8 cellular contexts compared by ENCODE assay signal in genomic region chr15:43791993-43792760, GRCh38. TPM values are rescaled to one million over a fixed set of nuclear protein-coding genes. Genes with fewer than 3 reads are reported as not detected.
DNase-seq lines count a peak whose midpoint lies in the region; ATAC-seq and TF ChIP-seq lines count a peak whose summit lies in the region.

Gene SERF2 (plus strand): TSS chr15:43792320. CDS start chr15:43792377, 57 bp downstream.

- peaks cover 3 to 18% (median 12%) of the 10 kb centered on the region in 4 donors for H3K4me1 ChIP-seq in liver (ENCODE audit: control insufficient read depth in 4 of 4, insufficient read depth in 4 of 4, low read length in 3 of 4)

- peak; percentile 100 for DNase-seq in NCI-H82 (lab: John Stamatoyannopoulos, UW)
- DNase-seq in activated CD4-positive, alpha-beta T cell treated with anti-CD3 and anti-CD28 coated beads, Interleukin-2, amount 50 U/mL, for 48 hours = peak; percentile 100
- DNase-seq in dermis microvascular lymphatic vessel endothelial cell (ENCODE audit: low read depth in 2 of 2) = peak; percentile 98 to 100
- DNase-seq in stimulated activated CD4-positive, alpha-beta T cell treated with anti-CD3 and anti-CD28 coated beads, Interleukin-4, amount 100 ng/mL, for 24 hours = peak; percentile 100

- H3K4me3 ChIP-seq in liver (ENCODE audit: low read depth in 1 of 3, low read length in 3 of 3) = peak within 1 kb of the TSS; percentile 72 to 96 (median 93)

- H3K9ac ChIP-seq in liver (ENCODE audit: low read depth in 1 of 2, low read length in 2 of 2) = peak within 1 kb of the TSS; percentile 89 to 93

- no peak for TF ChIP-seq CTCF in C4-2B (conservative IDR thresholded peaks at IDR 0.05)
- TF ChIP-seq CTCF in liver (IDR thresholded peaks at IDR 0.05; ENCODE audit: low read depth, low read length, missing input control) = no peak

- TF ChIP-seq RAD21 in liver (IDR thresholded peaks at IDR 0.05) = no peak

- WGBS in liver = under 1% methylated on average over 66 of the region's 66 CpGs

- H3K27me3 ChIP-seq in liver (ENCODE audit: control insufficient read depth in 4 of 4, insufficient read depth in 4 of 4, low read length in 3 of 4) = no peaks in the 10 kb centered on the region

- H3K9me3 ChIP-seq in liver (ENCODE audit: control insufficient read depth in 4 of 4, low read length in 3 of 4) = no peaks in the 10 kb centered on the region

- peaks cover 0 to 22% (median 16%) of the 10 kb centered on the region in 4 donors for H3K36me3 ChIP-seq in liver (ENCODE audit: control insufficient read depth in 4 of 4, insufficient read depth in 3 of 4, low read depth in 1 of 4, low read length in 3 of 4)

- ATAC-seq in GM19395 (IDR thresholded peaks at IDR 0.05; ENCODE audit: unreplicated experiment) = peak; percentile 81
- peak; percentile 81 for ATAC-seq in HG03565 (IDR thresholded peaks at IDR 0.05; ENCODE audit: unreplicated experiment)

- peak within 1 kb of the TSS; percentile 99 for H3K27ac ChIP-seq in C4-2B
- H3K27ac ChIP-seq in liver (ENCODE audit: low read depth in 1 of 2, low read length in 2 of 2) = peak within 1 kb of the TSS; percentile 96 to 98

TF ChIP-seq in liver, 16 proteins besides CTCF, POLR2A, EP300 and RAD21:
- TF ChIP-seq ZBTB33 (IDR thresholded peaks at IDR 0.05) = no peak
- TF ChIP-seq MAX (IDR thresholded peaks at IDR 0.05) = peak; percentile 75
- peak in 1 of 2 donors; percentile 48 for TF ChIP-seq GABPA (IDR thresholded peaks at IDR 0.05 in 1 of 2, conservative IDR thresholded peaks at IDR 0.05 in 1 of 2)
- no peak for TF ChIP-seq HNF4G (IDR thresholded peaks at IDR 0.05)
- TF ChIP-seq EGR1 (IDR thresholded peaks at IDR 0.05; ENCODE audit: low read depth in 2 of 2) = peak in 1 of 2 donors; percentile 75
- TF ChIP-seq NR2F2 (IDR thresholded peaks at IDR 0.05) = peak; percentile 41
- no peak for TF ChIP-seq ATF3 (IDR thresholded peaks at IDR 0.05)
- TF ChIP-seq JUND (IDR thresholded peaks at IDR 0.05) = peak in 1 of 2 donors; percentile 83
- peak; percentile 48 for TF ChIP-seq TAF1 (conservative IDR thresholded peaks at IDR 0.05)
- no peak for TF ChIP-seq FOXA2 (IDR thresholded peaks at IDR 0.05)
- TF ChIP-seq SP1 (IDR thresholded peaks at IDR 0.05) = peak; percentile 78
- peak; percentile 88 for TF ChIP-seq YY1 (IDR thresholded peaks at IDR 0.05)
- peak; percentile 9 for TF ChIP-seq FOXA1 (IDR thresholded peaks at IDR 0.05)
- TF ChIP-seq HNF4A (conservative IDR thresholded peaks at IDR 0.05) = peak; percentile 26 to 28
- peak in 1 of 2 donors; percentile 26 for TF ChIP-seq RXRA (IDR thresholded peaks at IDR 0.05)
- peak; percentile 92 for TF ChIP-seq REST (IDR thresholded peaks at IDR 0.05)

RNA-seq across cellular contexts. Expression of gene SERF2, which starts in this region (rescaled TPM):
- total RNA-seq in dermis microvascular lymphatic vessel endothelial cell = 228 and 384 TPM in 2 replicates
- total RNA-seq in liver = 100 to 1,000 TPM; 195 to 480 TPM
- polyA plus RNA-seq in liver = 1,000 to 10,000 TPM; 1,197 to 1,329 TPM

Comparison
In these comparisons a context has a peak if more than half of its experiments do, and no peak if none do; other contexts are left out.
1. Peak in every context shown above with its lines: DNase-seq, ATAC-seq, H3K4me3 ChIP-seq and H3K27ac ChIP-seq.